ENCODE assay signal across 21 cellular contexts in the genomic region with DNA sequence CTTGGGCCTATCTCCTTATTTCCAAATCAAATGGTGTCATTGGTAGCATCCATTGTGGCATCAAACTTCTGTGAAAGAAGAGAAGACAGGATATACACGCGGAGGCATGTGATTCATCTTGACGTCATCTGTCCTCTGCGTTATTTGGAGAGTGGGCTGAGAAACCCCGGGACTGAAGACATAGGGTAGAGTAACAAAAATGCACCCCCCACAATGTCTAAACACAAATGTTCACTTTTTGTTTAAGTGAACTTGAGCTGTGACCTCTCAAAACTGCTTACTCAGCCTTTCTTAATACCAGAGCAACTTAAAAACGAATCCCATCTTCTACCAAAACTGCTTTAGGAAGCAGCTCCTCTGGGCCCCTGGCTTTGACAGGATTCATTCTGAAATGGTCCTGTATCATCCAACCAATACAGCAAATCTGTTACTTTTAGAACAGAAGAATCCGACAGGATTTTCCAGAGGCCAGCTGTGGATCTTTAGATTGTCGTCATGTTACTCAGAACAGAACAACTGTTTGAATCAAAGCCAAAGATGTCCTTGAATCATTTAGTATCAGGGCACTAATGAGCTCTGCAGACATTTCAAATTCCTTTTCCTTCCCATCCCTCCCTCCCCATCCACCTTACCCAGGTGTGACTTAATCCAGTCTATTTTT.
DNase-seq lines count a peak whose midpoint lies in the region; ATAC-seq and TF ChIP-seq lines count a peak whose summit lies in the region.
"Had no signal": no experiment of that assay in that cellular context is flagged by ENCODE, and none has a peak within 500 bp of the region (broad histone marks: within the 10 kb centered on the region; RNA-seq: fewer than 3 reads in every experiment).

No MANE protein-coding gene starts in this region.

- H3K4me1 Mint-ChIP-seq in osteocyte (ENCODE audit: unreplicated experiment), result peaks cover 47% of the 10 kb centered on the region
- no peaks in the 10 kb centered on the region for H3K4me1 Mint-ChIP-seq in activated CD4-positive, alpha-beta T cell treated with anti-CD3 and anti-CD28 coated beads, Interleukin-2, amount 10 ng/mL, durations not matched to agents 7 days and 5 days
- H3K4me1 Mint-ChIP-seq: activated naive CD8-positive, alpha-beta T cell treated with anti-CD3 and anti-CD28 coated beads for 36 hours; memory B cell had no signal

- DNase-seq in ELR (ENCODE audit: low read depth), result peak; percentile 80
- DNase-seq in fibroblast of peridontal ligament (ENCODE audit: extremely low read depth), result peak; percentile 68
- DNase-seq in osteocyte (ENCODE audit: extremely low spot score, unreplicated experiment), result no peak
- DNase-seq in mucosa of gallbladder (ENCODE audit: low spot score), result no peak
- DNase-seq in vagina (ENCODE audit: extremely low spot score in 2 of 2), result no peak
- no peak for DNase-seq in activated CD4-positive, alpha-beta T cell treated with anti-CD3 and anti-CD28 coated beads, Interleukin-2, amount 10 ng/mL, durations not matched to agents 7 days and 5 days
- DNase-seq in hypothalamus (lab: John Stamatoyannopoulos, UW), result no peak
- DNase-seq: activated CD4-positive, alpha-beta T cell treated with anti-CD3 and anti-CD28 coated beads for 1 hour; activated naive CD8-positive, alpha-beta T cell treated with anti-CD3 and anti-CD28 coated beads for 36 hours; Caco-2; caudate nucleus; head of caudate nucleus; islet precursor cell; NCI-H1417; NCI-H2171 treated with DMSO at 0.1 percent for 48 hours; stimulated activated naive CD4-positive, alpha-beta T cell had no signal

- intact Hi-C loops in vagina (cut with DNase I), result no loop called here

- no peak for TF ChIP-seq CTCF in osteocyte (IDR thresholded peaks at IDR 0.05)
- TF ChIP-seq CTCF in vagina (IDR thresholded peaks at IDR 0.05), result no peak

- peak overlapping the region; percentile 47 for H3K27ac Mint-ChIP-seq in osteocyte (ENCODE audit: unreplicated experiment)
- no peak overlapping the region for H3K27ac Mint-ChIP-seq in activated CD4-positive, alpha-beta T cell treated with anti-CD3 and anti-CD28 coated beads, Interleukin-2, amount 10 ng/mL, durations not matched to agents 7 days and 5 days
- H3K27ac Mint-ChIP-seq: activated naive CD8-positive, alpha-beta T cell treated with anti-CD3 and anti-CD28 coated beads for 36 hours; memory B cell; T-helper 2 cell treated with Interferon-gamma antibody and Interleukin-4, amounts not matched to agents 5 μg/mL and 100 μg/mL, for 36 hours had no signal

- CTCF ChIA-PET in activated CD4-positive, alpha-beta T cell treated with anti-CD3 and anti-CD28 coated beads, Interleukin-2, amount 10 ng/mL, durations not matched to agents 7 days and 5 days (lab: Charles Lee), result no interaction called here

- ATAC-seq in SK-N-SH treated with all-trans-retinoic acid at 6 μM for 48 hours, result peak; percentile 25

- POLR2A ChIA-PET in activated CD4-positive, alpha-beta T cell treated with anti-CD3 and anti-CD28 coated beads, Interleukin-2, amount 10 ng/mL, durations not matched to agents 7 days and 5 days (lab: Charles Lee), result interaction anchor here (0.6 kb wide), 1 partner anchor 19 kb away, joined by 3 read pairs; no protein-coding TSS in a partner anchor

- H3K9me3 ChIP-seq in vagina, result no peaks in the 10 kb centered on the region
- H3K9me3 ChIP-seq: Caco-2 had no signal

- no peaks in the 10 kb centered on the region for H3K4me1 ChIP-seq in vagina
- H3K4me1 ChIP-seq: Caco-2, tibial nerve had no signal

- no peaks in the 10 kb centered on the region for H3K36me3 ChIP-seq in vagina
- H3K36me3 ChIP-seq: tibial nerve had no signal

- no peaks in the 10 kb centered on the region for H3K27me3 Mint-ChIP-seq in osteocyte (ENCODE audit: unreplicated experiment)
- H3K27me3 Mint-ChIP-seq in activated CD4-positive, alpha-beta T cell treated with anti-CD3 and anti-CD28 coated beads, Interleukin-2, amount 10 ng/mL, durations not matched to agents 7 days and 5 days, result peaks cover 6% of the 10 kb centered on the region
- H3K27me3 Mint-ChIP-seq: activated naive CD8-positive, alpha-beta T cell treated with anti-CD3 and anti-CD28 coated beads for 36 hours; memory B cell had no signal

- no peak for TF ChIP-seq POLR2A in vagina (IDR thresholded peaks at IDR 0.05)

- no peak overlapping the region for H3K4me3 Mint-ChIP-seq in osteocyte (ENCODE audit: unreplicated experiment)
- no peak overlapping the region for H3K4me3 Mint-ChIP-seq in activated CD4-positive, alpha-beta T cell treated with anti-CD3 and anti-CD28 coated beads, Interleukin-2, amount 10 ng/mL, durations not matched to agents 7 days and 5 days
- H3K4me3 Mint-ChIP-seq: activated naive CD8-positive, alpha-beta T cell treated with anti-CD3 and anti-CD28 coated beads for 36 hours; memory B cell; neural crest cell; T-helper 2 cell treated with Interferon-gamma antibody and Interleukin-4, amounts not matched to agents 5 μg/mL and 100 μg/mL, for 36 hours had no signal

- H3K27ac ChIP-seq in vagina, result no peak overlapping the region
- H3K27ac ChIP-seq: tibial nerve had no signal

- H3K4me3 ChIP-seq in vagina, result no peak overlapping the region
- H3K4me3 ChIP-seq: tibial nerve had no signal

- H3K36me3 Mint-ChIP-seq in osteocyte (ENCODE audit: unreplicated experiment), result peaks cover 2% of the 10 kb centered on the region
- no peaks in the 10 kb centered on the region for H3K36me3 Mint-ChIP-seq in activated CD4-positive, alpha-beta T cell treated with anti-CD3 and anti-CD28 coated beads, Interleukin-2, amount 10 ng/mL, durations not matched to agents 7 days and 5 days (ENCODE audit: low read depth)
- H3K36me3 Mint-ChIP-seq: activated naive CD8-positive, alpha-beta T cell treated with anti-CD3 and anti-CD28 coated beads for 36 hours; memory B cell had no signal

- no peaks in the 10 kb centered on the region for H3K27me3 ChIP-seq in vagina
- H3K27me3 ChIP-seq: tibial nerve had no signal

- peaks cover 8% of the 10 kb centered on the region for H3K9me3 Mint-ChIP-seq in osteocyte (ENCODE audit: unreplicated experiment)
- no peaks in the 10 kb centered on the region for H3K9me3 Mint-ChIP-seq in activated CD4-positive, alpha-beta T cell treated with anti-CD3 and anti-CD28 coated beads, Interleukin-2, amount 10 ng/mL, durations not matched to agents 7 days and 5 days
- H3K9me3 Mint-ChIP-seq: neural crest cell; T-helper 2 cell treated with Interferon-gamma antibody and Interleukin-4, amounts not matched to agents 5 μg/mL and 100 μg/mL, for 36 hours had no signal

TF ChIP-seq in SK-N-SH treated with all-trans-retinoic acid at 6 μM for 48 hours, 23 proteins besides CTCF, POLR2A, EP300 and RAD21:
- TF ChIP-seq, protein P1, sequence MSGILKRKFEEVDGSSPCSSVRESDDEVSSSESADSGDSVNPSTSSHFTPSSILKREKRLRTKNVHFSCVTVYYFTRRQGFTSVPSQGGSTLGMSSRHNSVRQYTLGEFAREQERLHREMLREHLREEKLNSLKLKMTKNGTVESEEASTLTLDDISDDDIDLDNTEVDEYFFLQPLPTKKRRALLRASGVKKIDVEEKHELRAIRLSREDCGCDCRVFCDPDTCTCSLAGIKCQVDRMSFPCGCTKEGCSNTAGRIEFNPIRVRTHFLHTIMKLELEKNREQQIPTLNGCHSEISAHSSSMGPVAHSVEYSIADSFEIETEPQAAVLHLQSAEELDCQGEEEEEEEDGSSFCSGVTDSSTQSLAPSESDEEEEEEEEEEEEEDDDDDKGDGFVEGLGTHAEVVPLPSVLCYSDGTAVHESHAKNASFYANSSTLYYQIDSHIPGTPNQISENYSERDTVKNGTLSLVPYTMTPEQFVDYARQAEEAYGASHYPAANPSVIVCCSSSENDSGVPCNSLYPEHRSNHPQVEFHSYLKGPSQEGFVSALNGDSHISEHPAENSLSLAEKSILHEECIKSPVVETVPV (CRISPR knock-in tag; IDR thresholded peaks at IDR 0.05), result no peak
- TF ChIP-seq ZNF565 (CRISPR knock-in tag; conservative IDR thresholded peaks at IDR 0.05; ENCODE audit: low read depth), result no peak
- TF ChIP-seq TCF4 (CRISPR knock-in tag; IDR thresholded peaks at IDR 0.05; ENCODE audit: borderline replicate concordance), result no peak
- no peak for TF ChIP-seq CSDC2 (CRISPR knock-in tag; IDR thresholded peaks at IDR 0.05)
- TF ChIP-seq ARNTL (CRISPR knock-in tag; IDR thresholded peaks at IDR 0.05; ENCODE audit: borderline replicate concordance, low read depth), result no peak
- no peak for TF ChIP-seq BACH2 (CRISPR knock-in tag; IDR thresholded peaks at IDR 0.05; ENCODE audit: borderline replicate concordance)
- no peak for TF ChIP-seq ZC3H10 (CRISPR knock-in tag; IDR thresholded peaks at IDR 0.05)
- no peak for TF ChIP-seq RARB (CRISPR knock-in tag; IDR thresholded peaks at IDR 0.05)
- TF ChIP-seq GLIS3 (CRISPR knock-in tag; IDR thresholded peaks at IDR 0.05), result no peak
- TF ChIP-seq, protein P2, sequence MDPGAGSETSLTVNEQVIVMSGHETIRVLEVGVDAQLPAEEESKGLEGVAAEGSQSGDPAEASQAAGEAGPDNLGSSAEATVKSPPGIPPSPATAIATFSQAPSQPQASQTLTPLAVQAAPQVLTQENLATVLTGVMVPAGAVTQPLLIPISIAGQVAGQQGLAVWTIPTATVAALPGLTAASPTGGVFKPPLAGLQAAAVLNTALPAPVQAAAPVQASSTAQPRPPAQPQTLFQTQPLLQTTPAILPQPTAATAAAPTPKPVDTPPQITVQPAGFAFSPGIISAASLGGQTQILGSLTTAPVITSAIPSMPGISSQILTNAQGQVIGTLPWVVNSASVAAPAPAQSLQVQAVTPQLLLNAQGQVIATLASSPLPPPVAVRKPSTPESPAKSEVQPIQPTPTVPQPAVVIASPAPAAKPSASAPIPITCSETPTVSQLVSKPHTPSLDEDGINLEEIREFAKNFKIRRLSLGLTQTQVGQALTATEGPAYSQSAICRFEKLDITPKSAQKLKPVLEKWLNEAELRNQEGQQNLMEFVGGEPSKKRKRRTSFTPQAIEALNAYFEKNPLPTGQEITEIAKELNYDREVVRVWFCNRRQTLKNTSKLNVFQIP (CRISPR knock-in tag; IDR thresholded peaks at IDR 0.05; ENCODE audit: borderline replicate concordance, low read depth), result no peak
- no peak for TF ChIP-seq OSR1 (CRISPR knock-in tag; IDR thresholded peaks at IDR 0.05)

Comparison
In these comparisons a context has a peak if more than half of its experiments do, and no peak if none do; other contexts are left out.
1. DNase-seq: peak in ELR (single experiment) and fibroblast of peridontal ligament (single experiment); none in osteocyte (single experiment), mucosa of gallbladder (single experiment), vagina (0 of 2), activated CD4-positive, alpha-beta T cell treated with anti-CD3 and anti-CD28 coated beads, Interleukin-2, amount 10 ng/mL, durations not matched to agents 7 days and 5 days (single experiment) and hypothalamus (0 of 51).